9 cellular contexts compared by ENCODE assay signal in the genomic region with DNA sequence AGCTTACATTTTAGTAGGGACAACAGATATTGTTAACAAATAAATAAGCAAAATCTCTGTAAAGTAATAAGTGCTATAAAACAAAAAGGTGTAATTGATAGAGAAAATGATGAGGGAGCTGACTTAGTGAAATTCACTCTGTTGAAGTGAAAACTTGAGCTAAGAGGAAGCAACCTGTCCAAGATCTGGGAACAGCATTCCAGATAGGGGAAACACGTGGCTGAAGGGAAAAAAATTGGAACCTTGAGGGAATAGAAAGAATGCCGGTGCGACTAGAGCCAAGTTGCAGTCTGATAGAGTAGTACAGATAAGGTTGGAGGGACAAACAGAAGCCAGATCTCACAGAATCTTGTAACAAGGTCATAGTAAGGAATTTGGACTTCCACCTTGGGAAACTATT. TPM values are rescaled to one million over a fixed set of nuclear protein-coding genes. Genes with fewer than 3 reads are reported as not detected.
A peak's percentile ranks its signal among the peaks of the same experiment; 100 is the strongest.
DNase-seq lines count a peak whose midpoint lies in the region; ATAC-seq, FAIRE-seq and TF ChIP-seq lines count a peak whose summit lies in the region.
"Had no signal": no experiment of that assay in that cellular context is flagged by ENCODE, and none has a peak within 500 bp of the region (broad histone marks: within the 10 kb centered on the region; RNA-seq: fewer than 3 reads in every experiment).

No MANE protein-coding gene starts in this region.

- WGBS in lower leg skin, 2 donors = 12 to 14% methylated on average over 3 of the region's 3 CpGs

- no peak for TF ChIP-seq RAD21 in Ishikawa (IDR thresholded peaks at IDR 0.05; ENCODE audit: low read depth)

- no peak for TF ChIP-seq POLR2A in lower leg skin (IDR thresholded peaks at IDR 0.05)

- H3K36me3 ChIP-seq in bronchial epithelial cell (ENCODE audit: control insufficient read depth, insufficient read depth, low read length) (peaks cover 2% of the 10 kb centered on the region), mucosa of descending colon (ENCODE audit: low read depth) (no peaks in the 10 kb centered on the region)

- DNase-seq in AG04449 (ENCODE audit: low read depth, low spot score) (no peak), bronchial epithelial cell (ENCODE audit: low read depth) (no peak), mucosa of descending colon (no peak), NCI-H128 (lab: John Stamatoyannopoulos, UW; ENCODE audit: unreplicated experiment) (no peak), hepatic stellate cell (ENCODE audit: low spot score) (no peak), lower leg skin (ENCODE audit: low spot score in 2 of 2) (no peak)

- H3K4me3 ChIP-seq in AG04449 (ENCODE audit: low read depth, low read length) = peak overlapping the region; percentile 93
- H3K4me3 ChIP-seq in bronchial epithelial cell (ENCODE audit: low read depth, low read length) = peak overlapping the region; percentile 71
- no peak overlapping the region for H3K4me3 ChIP-seq in mucosa of descending colon
- no peak overlapping the region for H3K4me3 ChIP-seq in lower leg skin (ENCODE audit: low read depth, poor library complexity, severe bottlenecking)

- no peaks in the 10 kb centered on the region for H3K27me3 ChIP-seq in bronchial epithelial cell (ENCODE audit: control insufficient read depth, insufficient read depth, low read length)

- intact Hi-C loops in mucosa of descending colon (cut with DNase I, micrococcal nuclease) = no loop called here
- intact Hi-C loops in lower leg skin (cut with DNase I; ENCODE audit: low total_unique reads) = no loop called here

- FAIRE-seq in bronchial epithelial cell (lab: Jason Lieb, UNC) = no peak
- FAIRE-seq: islet of Langerhans had no signal

- ATAC-seq in mucosa of descending colon = peak; percentile 8
- ATAC-seq in GM18498 (IDR thresholded peaks at IDR 0.05; ENCODE audit: unreplicated experiment) = no peak

- CTCF ChIA-PET in AG04449 (lab: Yijun Ruan, JAX) = interaction anchor here (1.1 to 4.0 kb wide), 7 partner anchors 16 to 182 kb away, joined by 3 to 45 read pairs (median 5); no protein-coding TSS in a partner anchor

- TF ChIP-seq CTCF in AG04449 (IDR thresholded peaks at IDR 0.05; ENCODE audit: insufficient read depth, low read length, missing control alignments) (no peak), bronchial epithelial cell (IDR thresholded peaks at IDR 0.05; ENCODE audit: insufficient read depth, low read length, severe bottlenecking) (no peak), mucosa of descending colon (IDR thresholded peaks at IDR 0.05) (no peak), lower leg skin (IDR thresholded peaks at IDR 0.05) (no peak)

- H3K4me1 ChIP-seq in mucosa of descending colon (ENCODE audit: low read depth) = peaks cover 11% of the 10 kb centered on the region

- no peak for TF ChIP-seq EP300 in Ishikawa (IDR thresholded peaks at IDR 0.05; ENCODE audit: borderline replicate concordance)

- H3K9me3 ChIP-seq in mucosa of descending colon = no peaks in the 10 kb centered on the region

- POLR2A ChIA-PET in AG04449 (lab: Yijun Ruan, JAX) = no interaction called here

TF ChIP-seq in Ishikawa, 13 proteins besides CTCF, POLR2A, EP300 and RAD21:
- TF ChIP-seq FOXM1 (IDR thresholded peaks at IDR 0.05; ENCODE audit: borderline replicate concordance, low read depth) = no peak
- TF ChIP-seq MAX (IDR thresholded peaks at IDR 0.05) = peak; percentile 59

RNA-seq across cellular contexts. Expression of gene DDX52, which starts 0.6 kb away (rescaled TPM):
- total RNA-seq in bronchial epithelial cell = 14.5 and 19.3 TPM in 2 replicates
- 10 to 100 TPM; 22.3 to 26.9 (median 26.0) TPM for total RNA-seq in mucosa of descending colon
- 10 to 100 TPM; 18.1 to 20.4 (median 19.4) TPM for total RNA-seq in lower leg skin

RNA-seq across cellular contexts. Expression of gene SYNRG, which starts 34.6 kb away (rescaled TPM):
- total RNA-seq in bronchial epithelial cell = 4.7 and 6.7 TPM in 2 replicates
- total RNA-seq in mucosa of descending colon = 10 to 100 TPM; 36.8 to 46.2 (median 38.1) TPM
- 10 to 100 TPM; 23.3 to 40.7 (median 24.5) TPM for total RNA-seq in lower leg skin

Comparison
In these comparisons a context has a peak if more than half of its experiments do, and no peak if none do; other contexts are left out.
1. H3K4me3 ChIP-seq: peak in AG04449 (single experiment) and bronchial epithelial cell (single experiment); none in mucosa of descending colon (single experiment) and lower leg skin (single experiment).